Comparison of ENCODE assay signal across 9 cellular contexts in genomic region chr12:3698218-3698974, GRCh38. TPM values are rescaled to one million over a fixed set of nuclear protein-coding genes. Genes with fewer than 3 reads are reported as not detected.
A peak's percentile ranks its signal among the peaks of the same experiment; 100 is the strongest.
DNase-seq lines count a peak whose midpoint lies in the region; ATAC-seq and TF ChIP-seq lines count a peak whose summit lies in the region.
"Had no signal": no experiment of that assay in that cellular context is flagged by ENCODE, and none has a peak within 500 bp of the region (broad histone marks: within the 10 kb centered on the region; RNA-seq: fewer than 3 reads in every experiment).

No MANE protein-coding gene starts in this region.

- H3K9me3 ChIP-seq in skeletal muscle satellite cell (replicated peaks; ENCODE audit: low read length) (no peaks in the 10 kb centered on the region), suprapubic skin (no peaks in the 10 kb centered on the region)
- H3K9me3 ChIP-seq: lower lobe of right lung had no signal

- H3K27ac ChIP-seq in suprapubic skin, result no peak overlapping the region
- H3K27ac ChIP-seq: lower lobe of right lung had no signal

- H3K4me1 ChIP-seq in skeletal muscle satellite cell (ENCODE audit: control insufficient read depth, insufficient read depth, low read length), result peaks cover 34% of the 10 kb centered on the region
- H3K4me1 ChIP-seq in suprapubic skin, result peaks cover 4% of the 10 kb centered on the region
- H3K4me1 ChIP-seq: lower lobe of right lung had no signal

- TF ChIP-seq POLR2A in suprapubic skin (IDR thresholded peaks at IDR 0.05), result no peak

- ATAC-seq in GM21423 (IDR thresholded peaks at IDR 0.05; ENCODE audit: unreplicated experiment) (no peak), HG03469 (IDR thresholded peaks at IDR 0.05; ENCODE audit: unreplicated experiment) (no peak)
- ATAC-seq: lower lobe of right lung had no signal

- DNase-seq in HFF-Myc (ENCODE audit: extremely low read depth, low read depth) (peak; percentile 87), NCI-H526 (lab: John Stamatoyannopoulos, UW) (peak; percentile 83 to 89), epithelial cell of esophagus (ENCODE audit: low read depth) (peak; percentile 87), CD1c-positive myeloid dendritic cell (ENCODE audit: extremely low spot score) (no peak), suprapubic skin (ENCODE audit: low spot score in 2 of 2) (no peak)
- DNase-seq: lower lobe of right lung had no signal

- H3K36me3 ChIP-seq in skeletal muscle satellite cell (ENCODE audit: insufficient read depth, low read length) (no peaks in the 10 kb centered on the region), suprapubic skin (no peaks in the 10 kb centered on the region)

- WGBS in suprapubic skin, result 54% methylated on average over 7 of the region's 7 CpGs

- no peaks in the 10 kb centered on the region for H3K27me3 ChIP-seq in skeletal muscle satellite cell (ENCODE audit: control insufficient read depth, insufficient read depth, low read length)
- no peaks in the 10 kb centered on the region for H3K27me3 ChIP-seq in suprapubic skin

- peak overlapping the region; percentile 59 for H3K4me2 ChIP-seq in skeletal muscle satellite cell (ENCODE audit: low read length)

- TF ChIP-seq CTCF in HFF-Myc (IDR thresholded peaks at IDR 0.05; ENCODE audit: low read depth, low read length, missing control alignments), result no peak
- TF ChIP-seq CTCF in epithelial cell of esophagus (IDR thresholded peaks at IDR 0.05; ENCODE audit: insufficient read depth, low read depth, low read length, missing control alignments), result no peak
- TF ChIP-seq CTCF in suprapubic skin (IDR thresholded peaks at IDR 0.05), result no peak

- TF ChIP-seq EP300 in suprapubic skin (IDR thresholded peaks at IDR 0.05), result no peak

- no peak overlapping the region for H3K4me3 ChIP-seq in HFF-Myc (replicated peaks; ENCODE audit: low read depth, low read length)
- H3K4me3 ChIP-seq in epithelial cell of esophagus (ENCODE audit: low read length), result no peak overlapping the region
- H3K4me3 ChIP-seq in skeletal muscle satellite cell (ENCODE audit: low read length), result peak overlapping the region; percentile 10
- no peak overlapping the region for H3K4me3 ChIP-seq in suprapubic skin
- H3K4me3 ChIP-seq: lower lobe of right lung had no signal

- H3K9ac ChIP-seq in skeletal muscle satellite cell (ENCODE audit: low read depth, low read length), result peak overlapping the region; percentile 69

RNA-seq across cellular contexts. Expression of gene CRACR2A, which starts 54.5 kb away (rescaled TPM):
- total RNA-seq in skeletal muscle satellite cell (2012; rRNA removed), result 13.5 and 19.5 TPM in 2 replicates
- 10 to 100 TPM in 2 of 4 donors, 1 to 10 TPM in 2; 4.8 to 18.2 (median 10.6) TPM for total RNA-seq in suprapubic skin

Comparison
In these comparisons a context has a peak if more than half of its experiments do, and no peak if none do; other contexts are left out.
1. DNase-seq: peak in HFF-Myc (single experiment), NCI-H526 (2 of 2) and epithelial cell of esophagus (single experiment); none in CD1c-positive myeloid dendritic cell (single experiment) and suprapubic skin (0 of 2).